ENCODE assay signal across 8 cellular contexts in genomic region chr2:15941970-15942710, GRCh38. TPM values are rescaled to one million over a fixed set of nuclear protein-coding genes. Genes with fewer than 3 reads are reported as not detected.
DNase-seq lines count a peak whose midpoint lies in the region; ATAC-seq and TF ChIP-seq lines count a peak whose summit lies in the region.

No MANE protein-coding gene starts in this region.

- peaks cover 26% of the 10 kb centered on the region for H3K4me1 Mint-ChIP-seq in nephron

- peak overlapping the region; percentile 19 for H3K9ac ChIP-seq in endocrine pancreas (ENCODE audit: control insufficient read depth, insufficient read depth, low read length)

- ATAC-seq in GM21723 (IDR thresholded peaks at IDR 0.05; ENCODE audit: unreplicated experiment): no peak
- no peak for ATAC-seq in GM18858 (IDR thresholded peaks at IDR 0.05; ENCODE audit: unreplicated experiment)
- ATAC-seq in HG03025 (IDR thresholded peaks at IDR 0.05; ENCODE audit: low FRiP score, unreplicated experiment): no peak

- no peaks in the 10 kb centered on the region for H3K27me3 ChIP-seq in endocrine pancreas (ENCODE audit: control insufficient read depth, insufficient read depth, low read length)

- H3K4me3 ChIP-seq in endocrine pancreas (ENCODE audit: control insufficient read depth, insufficient read depth, low read length): no peak overlapping the region

- H3K9me3 ChIP-seq in endocrine pancreas (ENCODE audit: control insufficient read depth, low read length): no peaks in the 10 kb centered on the region

- H3K36me3 Mint-ChIP-seq in nephron (ENCODE audit: low read depth): peaks cover 24% of the 10 kb centered on the region

- H3K36me3 ChIP-seq in endocrine pancreas (ENCODE audit: control insufficient read depth, insufficient read depth, low read length): no peaks in the 10 kb centered on the region

- TF ChIP-seq CTCF in nephron (IDR thresholded peaks at IDR 0.05; ENCODE audit: unreplicated experiment in 3 of 3): no peak

- peak overlapping the region; percentile 94 to 96 (median 95) for H3K4me3 Mint-ChIP-seq in nephron

- H3K4me1 ChIP-seq in endocrine pancreas (ENCODE audit: control insufficient read depth, insufficient read depth, low read length): no peaks in the 10 kb centered on the region

- no peaks in the 10 kb centered on the region for H3K9me3 Mint-ChIP-seq in nephron

- peak; percentile 39 for DNase-seq in Daoy (ENCODE audit: low read depth)
- peak; percentile 100 for DNase-seq in NCI-H526 (lab: John Stamatoyannopoulos, UW)
- DNase-seq in T-helper 1 cell: no peak

- peak overlapping the region in 1 of 3 experiments; percentile 72 for H3K27ac Mint-ChIP-seq in nephron

- H3K27me3 Mint-ChIP-seq in nephron (ENCODE audit: low read depth): peaks cover 15% of the 10 kb centered on the region

RNA-seq across cellular contexts. Expression of gene MYCN, which starts 1.8 kb away (rescaled TPM):
- 0.23 and 0.36 TPM in 2 replicates for total RNA-seq in Daoy (2014; rRNA removed; shearing (Covaris generic))

Comparison
In these comparisons a context has a peak if more than half of its experiments do, and no peak if none do; other contexts are left out.
1. DNase-seq: peak in Daoy (single experiment) and NCI-H526 (2 of 2); none in T-helper 1 cell (0 of 5).